1 cellular context compared by ENCODE assay signal in the genomic region with DNA sequence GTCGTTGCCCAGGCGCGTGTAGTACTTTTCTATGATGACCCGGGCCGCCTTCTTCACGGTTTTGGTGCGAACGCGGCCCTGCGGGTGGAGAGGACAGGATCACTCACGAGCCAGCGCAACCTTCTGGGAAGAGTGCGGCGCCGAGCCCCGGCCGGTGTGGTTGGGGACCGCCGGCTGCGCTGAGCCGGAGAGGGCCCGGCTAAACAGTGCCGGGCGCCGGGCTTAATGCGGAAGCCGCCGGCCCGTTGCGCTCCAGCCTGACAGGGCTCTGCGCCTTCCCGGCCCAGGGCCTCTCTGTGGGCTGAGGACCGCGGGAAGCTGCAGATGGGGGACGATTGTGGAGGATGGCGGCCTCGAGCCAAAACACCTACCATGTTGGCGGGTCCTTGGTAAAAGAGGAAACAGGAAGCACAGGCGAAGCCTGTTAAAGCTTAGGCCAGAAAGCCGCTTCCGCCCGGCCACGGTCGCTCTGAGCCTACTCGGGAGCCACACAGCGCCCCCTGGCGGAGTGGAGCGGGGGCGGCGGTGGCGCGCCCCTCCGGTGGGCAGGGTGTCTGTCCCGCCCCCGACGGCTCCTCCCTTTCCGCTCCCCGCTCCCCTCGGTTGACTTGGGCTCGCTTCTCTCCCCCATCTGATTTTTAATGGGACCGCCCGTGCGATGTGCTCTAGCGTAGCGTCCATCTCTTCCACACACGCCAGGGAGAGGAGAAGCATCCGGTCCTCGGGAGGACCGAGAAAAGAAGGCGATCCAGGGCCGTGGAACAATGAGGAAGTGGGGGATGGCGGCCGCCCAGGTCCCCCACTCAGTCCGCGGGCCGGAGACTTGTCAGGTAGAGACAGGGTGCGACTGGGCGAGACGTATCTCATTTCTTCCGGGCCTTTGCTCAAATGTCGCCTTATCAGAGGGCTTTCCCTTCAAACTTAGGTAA.
A peak's percentile ranks its signal among the peaks of the same experiment; 100 is the strongest.
TF ChIP-seq lines count a peak whose summit lies in the region.

A gene (minus strand): TSS at position 403 of the 929 bp plus-strand sequence. CDS start 29 bp downstream, at position 374.

TF ChIP-seq in HepG2, 621 proteins besides CTCF, POLR2A, EP300 and RAD21 (continued from another document and continues in another):
- TF ChIP-seq, protein P1, sequence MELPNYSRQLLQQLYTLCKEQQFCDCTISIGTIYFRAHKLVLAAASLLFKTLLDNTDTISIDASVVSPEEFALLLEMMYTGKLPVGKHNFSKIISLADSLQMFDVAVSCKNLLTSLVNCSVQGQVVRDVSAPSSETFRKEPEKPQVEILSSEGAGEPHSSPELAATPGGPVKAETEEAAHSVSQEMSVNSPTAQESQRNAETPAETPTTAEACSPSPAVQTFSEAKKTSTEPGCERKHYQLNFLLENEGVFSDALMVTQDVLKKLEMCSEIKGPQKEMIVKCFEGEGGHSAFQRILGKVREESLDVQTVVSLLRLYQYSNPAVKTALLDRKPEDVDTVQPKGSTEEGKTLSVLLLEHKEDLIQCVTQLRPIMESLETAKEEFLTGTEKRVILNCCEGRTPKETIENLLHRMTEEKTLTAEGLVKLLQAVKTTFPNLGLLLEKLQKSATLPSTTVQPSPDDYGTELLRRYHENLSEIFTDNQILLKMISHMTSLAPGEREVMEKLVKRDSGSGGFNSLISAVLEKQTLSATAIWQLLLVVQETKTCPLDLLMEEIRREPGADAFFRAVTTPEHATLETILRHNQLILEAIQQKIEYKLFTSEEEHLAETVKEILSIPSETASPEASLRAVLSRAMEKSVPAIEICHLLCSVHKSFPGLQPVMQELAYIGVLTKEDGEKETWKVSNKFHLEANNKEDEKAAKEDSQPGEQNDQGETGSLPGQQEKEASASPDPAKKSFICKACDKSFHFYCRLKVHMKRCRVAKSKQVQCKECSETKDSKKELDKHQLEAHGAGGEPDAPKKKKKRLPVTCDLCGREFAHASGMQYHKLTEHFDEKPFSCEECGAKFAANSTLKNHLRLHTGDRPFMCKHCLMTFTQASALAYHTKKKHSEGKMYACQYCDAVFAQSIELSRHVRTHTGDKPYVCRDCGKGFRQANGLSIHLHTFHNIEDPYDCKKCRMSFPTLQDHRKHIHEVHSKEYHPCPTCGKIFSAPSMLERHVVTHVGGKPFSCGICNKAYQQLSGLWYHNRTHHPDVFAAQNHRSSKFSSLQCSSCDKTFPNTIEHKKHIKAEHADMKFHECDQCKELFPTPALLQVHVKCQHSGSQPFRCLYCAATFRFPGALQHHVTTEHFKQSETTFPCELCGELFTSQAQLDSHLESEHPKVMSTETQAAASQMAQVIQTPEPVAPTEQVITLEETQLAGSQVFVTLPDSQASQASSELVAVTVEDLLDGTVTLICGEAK (IDR thresholded peaks at IDR 0.05), result no peak
- TF ChIP-seq, protein P1 (CRISPR knock-in tag; IDR thresholded peaks at IDR 0.05), result peak; percentile 79
- no peak for TF ChIP-seq CHCHD3 (CRISPR knock-in tag; IDR thresholded peaks at IDR 0.05)
- TF ChIP-seq STAG1 (CRISPR knock-in tag; IDR thresholded peaks at IDR 0.05), result peak; percentile 25; the same call in 1 of the 2 replicates
- TF ChIP-seq, protein P2, sequence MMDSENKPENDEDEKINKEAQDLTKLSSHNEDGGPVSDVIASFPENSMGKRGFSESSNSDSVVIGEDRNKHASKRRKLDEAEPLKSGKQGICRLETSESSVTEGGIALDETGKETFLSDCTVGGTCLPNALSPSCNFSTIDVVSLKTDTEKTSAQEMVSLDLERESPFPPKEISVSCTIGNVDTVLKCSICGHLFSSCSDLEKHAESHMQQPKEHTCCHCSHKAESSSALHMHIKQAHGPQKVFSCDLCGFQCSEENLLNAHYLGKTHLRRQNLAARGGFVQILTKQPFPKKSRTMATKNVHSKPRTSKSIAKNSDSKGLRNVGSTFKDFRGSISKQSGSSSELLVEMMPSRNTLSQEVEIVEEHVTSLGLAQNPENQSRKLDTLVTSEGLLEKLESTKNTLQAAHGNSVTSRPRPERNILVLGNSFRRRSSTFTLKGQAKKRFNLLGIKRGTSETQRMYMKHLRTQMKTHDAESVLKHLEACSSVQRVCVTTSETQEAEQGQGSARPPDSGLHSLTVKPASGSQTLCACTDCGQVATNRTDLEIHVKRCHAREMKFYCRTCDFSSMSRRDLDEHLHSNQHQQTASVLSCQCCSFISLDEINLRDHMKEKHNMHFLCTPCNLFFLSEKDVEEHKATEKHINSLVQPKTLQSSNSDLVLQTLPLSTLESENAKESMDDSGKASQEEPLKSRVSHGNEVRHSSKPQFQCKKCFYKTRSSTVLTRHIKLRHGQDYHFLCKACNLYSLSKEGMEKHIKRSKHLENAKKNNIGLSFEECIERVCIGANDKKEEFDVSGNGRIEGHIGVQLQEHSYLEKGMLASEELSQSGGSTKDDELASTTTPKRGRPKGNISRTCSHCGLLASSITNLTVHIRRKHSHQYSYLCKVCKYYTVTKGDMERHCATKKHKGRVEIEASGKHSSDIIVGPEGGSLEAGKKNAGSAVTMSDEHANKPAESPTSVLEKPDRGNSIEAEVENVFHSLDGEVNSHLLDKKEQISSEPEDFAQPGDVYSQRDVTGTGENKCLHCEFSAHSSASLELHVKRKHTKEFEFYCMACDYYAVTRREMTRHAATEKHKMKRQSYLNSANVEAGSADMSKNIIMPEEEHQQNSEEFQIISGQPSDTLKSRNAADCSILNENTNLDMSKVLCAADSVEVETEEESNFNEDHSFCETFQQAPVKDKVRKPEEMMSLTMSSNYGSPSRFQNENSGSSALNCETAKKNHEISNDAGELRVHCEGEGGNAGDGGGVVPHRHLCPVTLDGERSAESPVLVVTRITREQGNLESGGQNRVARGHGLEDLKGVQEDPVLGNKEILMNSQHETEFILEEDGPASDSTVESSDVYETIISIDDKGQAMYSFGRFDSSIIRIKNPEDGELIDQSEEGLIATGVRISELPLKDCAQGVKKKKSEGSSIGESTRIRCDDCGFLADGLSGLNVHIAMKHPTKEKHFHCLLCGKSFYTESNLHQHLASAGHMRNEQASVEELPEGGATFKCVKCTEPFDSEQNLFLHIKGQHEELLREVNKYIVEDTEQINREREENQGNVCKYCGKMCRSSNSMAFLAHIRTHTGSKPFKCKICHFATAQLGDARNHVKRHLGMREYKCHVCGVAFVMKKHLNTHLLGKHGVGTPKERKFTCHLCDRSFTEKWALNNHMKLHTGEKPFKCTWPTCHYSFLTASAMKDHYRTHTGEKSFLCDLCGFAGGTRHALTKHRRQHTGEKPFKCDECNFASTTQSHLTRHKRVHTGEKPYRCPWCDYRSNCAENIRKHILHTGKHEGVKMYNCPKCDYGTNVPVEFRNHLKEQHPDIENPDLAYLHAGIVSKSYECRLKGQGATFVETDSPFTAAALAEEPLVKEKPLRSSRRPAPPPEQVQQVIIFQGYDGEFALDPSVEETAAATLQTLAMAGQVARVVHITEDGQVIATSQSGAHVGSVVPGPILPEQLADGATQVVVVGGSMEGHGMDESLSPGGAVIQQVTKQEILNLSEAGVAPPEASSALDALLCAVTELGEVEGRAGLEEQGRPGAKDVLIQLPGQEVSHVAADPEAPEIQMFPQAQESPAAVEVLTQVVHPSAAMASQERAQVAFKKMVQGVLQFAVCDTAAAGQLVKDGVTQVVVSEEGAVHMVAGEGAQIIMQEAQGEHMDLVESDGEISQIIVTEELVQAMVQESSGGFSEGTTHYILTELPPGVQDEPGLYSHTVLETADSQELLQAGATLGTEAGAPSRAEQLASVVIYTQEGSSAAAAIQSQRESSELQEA (CRISPR knock-in tag; IDR thresholded peaks at IDR 0.05; ENCODE audit: not compliant biosample characterization), result no peak
- TF ChIP-seq, protein P3, sequence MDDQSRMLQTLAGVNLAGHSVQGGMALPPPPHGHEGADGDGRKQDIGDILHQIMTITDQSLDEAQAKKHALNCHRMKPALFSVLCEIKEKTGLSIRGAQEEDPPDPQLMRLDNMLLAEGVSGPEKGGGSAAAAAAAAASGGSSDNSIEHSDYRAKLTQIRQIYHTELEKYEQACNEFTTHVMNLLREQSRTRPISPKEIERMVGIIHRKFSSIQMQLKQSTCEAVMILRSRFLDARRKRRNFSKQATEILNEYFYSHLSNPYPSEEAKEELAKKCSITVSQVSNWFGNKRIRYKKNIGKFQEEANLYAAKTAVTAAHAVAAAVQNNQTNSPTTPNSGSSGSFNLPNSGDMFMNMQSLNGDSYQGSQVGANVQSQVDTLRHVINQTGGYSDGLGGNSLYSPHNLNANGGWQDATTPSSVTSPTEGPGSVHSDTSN (CRISPR knock-in tag; IDR thresholded peaks at IDR 0.05; ENCODE audit: borderline replicate concordance), result peak; percentile 79; the same call in 1 of the 2 replicates
- peak; percentile 95 for TF ChIP-seq ELF1 (CRISPR knock-in tag; IDR thresholded peaks at IDR 0.05)
- 0 out of 2 replicates have a peak, but pooled peaks have one; percentile 15 for TF ChIP-seq ZNF652 (CRISPR knock-in tag; IDR thresholded peaks at IDR 0.05; ENCODE audit: borderline replicate concordance, low read depth)
- no peak for TF ChIP-seq ZFP82 (CRISPR knock-in tag; IDR thresholded peaks at IDR 0.05; ENCODE audit: borderline replicate concordance)
- TF ChIP-seq, protein P4, sequence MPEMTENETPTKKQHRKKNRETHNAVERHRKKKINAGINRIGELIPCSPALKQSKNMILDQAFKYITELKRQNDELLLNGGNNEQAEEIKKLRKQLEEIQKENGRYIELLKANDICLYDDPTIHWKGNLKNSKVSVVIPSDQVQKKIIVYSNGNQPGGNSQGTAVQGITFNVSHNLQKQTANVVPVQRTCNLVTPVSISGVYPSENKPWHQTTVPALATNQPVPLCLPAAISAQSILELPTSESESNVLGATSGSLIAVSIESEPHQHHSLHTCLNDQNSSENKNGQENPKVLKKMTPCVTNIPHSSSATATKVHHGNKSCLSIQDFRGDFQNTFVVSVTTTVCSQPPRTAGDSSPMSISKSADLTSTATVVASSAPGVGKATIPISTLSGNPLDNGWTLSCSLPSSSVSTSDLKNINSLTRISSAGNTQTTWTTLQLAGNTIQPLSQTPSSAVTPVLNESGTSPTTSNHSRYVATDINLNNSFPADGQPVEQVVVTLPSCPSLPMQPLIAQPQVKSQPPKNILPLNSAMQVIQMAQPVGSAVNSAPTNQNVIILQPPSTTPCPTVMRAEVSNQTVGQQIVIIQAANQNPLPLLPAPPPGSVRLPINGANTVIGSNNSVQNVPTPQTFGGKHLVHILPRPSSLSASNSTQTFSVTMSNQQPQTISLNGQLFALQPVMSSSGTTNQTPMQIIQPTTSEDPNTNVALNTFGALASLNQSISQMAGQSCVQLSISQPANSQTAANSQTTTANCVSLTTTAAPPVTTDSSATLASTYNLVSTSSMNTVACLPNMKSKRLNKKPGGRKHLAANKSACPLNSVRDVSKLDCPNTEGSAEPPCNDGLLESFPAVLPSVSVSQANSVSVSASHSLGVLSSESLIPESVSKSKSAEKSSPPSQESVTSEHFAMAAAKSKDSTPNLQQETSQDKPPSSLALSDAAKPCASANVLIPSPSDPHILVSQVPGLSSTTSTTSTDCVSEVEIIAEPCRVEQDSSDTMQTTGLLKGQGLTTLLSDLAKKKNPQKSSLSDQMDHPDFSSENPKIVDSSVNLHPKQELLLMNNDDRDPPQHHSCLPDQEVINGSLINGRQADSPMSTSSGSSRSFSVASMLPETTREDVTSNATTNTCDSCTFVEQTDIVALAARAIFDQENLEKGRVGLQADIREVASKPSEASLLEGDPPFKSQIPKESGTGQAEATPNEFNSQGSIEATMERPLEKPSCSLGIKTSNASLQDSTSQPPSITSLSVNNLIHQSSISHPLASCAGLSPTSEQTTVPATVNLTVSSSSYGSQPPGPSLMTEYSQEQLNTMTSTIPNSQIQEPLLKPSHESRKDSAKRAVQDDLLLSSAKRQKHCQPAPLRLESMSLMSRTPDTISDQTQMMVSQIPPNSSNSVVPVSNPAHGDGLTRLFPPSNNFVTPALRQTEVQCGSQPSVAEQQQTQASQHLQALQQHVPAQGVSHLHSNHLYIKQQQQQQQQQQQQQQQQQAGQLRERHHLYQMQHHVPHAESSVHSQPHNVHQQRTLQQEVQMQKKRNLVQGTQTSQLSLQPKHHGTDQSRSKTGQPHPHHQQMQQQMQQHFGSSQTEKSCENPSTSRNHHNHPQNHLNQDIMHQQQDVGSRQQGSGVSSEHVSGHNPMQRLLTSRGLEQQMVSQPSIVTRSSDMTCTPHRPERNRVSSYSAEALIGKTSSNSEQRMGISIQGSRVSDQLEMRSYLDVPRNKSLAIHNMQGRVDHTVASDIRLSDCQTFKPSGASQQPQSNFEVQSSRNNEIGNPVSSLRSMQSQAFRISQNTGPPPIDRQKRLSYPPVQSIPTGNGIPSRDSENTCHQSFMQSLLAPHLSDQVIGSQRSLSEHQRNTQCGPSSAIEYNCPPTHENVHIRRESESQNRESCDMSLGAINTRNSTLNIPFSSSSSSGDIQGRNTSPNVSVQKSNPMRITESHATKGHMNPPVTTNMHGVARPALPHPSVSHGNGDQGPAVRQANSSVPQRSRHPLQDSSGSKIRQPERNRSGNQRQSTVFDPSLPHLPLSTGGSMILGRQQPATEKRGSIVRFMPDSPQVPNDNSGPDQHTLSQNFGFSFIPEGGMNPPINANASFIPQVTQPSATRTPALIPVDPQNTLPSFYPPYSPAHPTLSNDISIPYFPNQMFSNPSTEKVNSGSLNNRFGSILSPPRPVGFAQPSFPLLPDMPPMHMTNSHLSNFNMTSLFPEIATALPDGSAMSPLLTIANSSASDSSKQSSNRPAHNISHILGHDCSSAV (CRISPR knock-in tag; IDR thresholded peaks at IDR 0.05; ENCODE audit: borderline replicate concordance), result 0 out of 2 replicates have a peak, but pooled peaks have one; percentile 62
- no peak for TF ChIP-seq ATAD3A (CRISPR knock-in tag; IDR thresholded peaks at IDR 0.05)
- TF ChIP-seq, protein P5, sequence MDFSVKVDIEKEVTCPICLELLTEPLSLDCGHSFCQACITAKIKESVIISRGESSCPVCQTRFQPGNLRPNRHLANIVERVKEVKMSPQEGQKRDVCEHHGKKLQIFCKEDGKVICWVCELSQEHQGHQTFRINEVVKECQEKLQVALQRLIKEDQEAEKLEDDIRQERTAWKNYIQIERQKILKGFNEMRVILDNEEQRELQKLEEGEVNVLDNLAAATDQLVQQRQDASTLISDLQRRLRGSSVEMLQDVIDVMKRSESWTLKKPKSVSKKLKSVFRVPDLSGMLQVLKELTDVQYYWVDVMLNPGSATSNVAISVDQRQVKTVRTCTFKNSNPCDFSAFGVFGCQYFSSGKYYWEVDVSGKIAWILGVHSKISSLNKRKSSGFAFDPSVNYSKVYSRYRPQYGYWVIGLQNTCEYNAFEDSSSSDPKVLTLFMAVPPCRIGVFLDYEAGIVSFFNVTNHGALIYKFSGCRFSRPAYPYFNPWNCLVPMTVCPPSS (IDR thresholded peaks at IDR 0.05), result no peak
- no peak for TF ChIP-seq CEBPG (CRISPR knock-in tag; IDR thresholded peaks at IDR 0.05)
